25 cellular contexts compared by ENCODE assay signal in the genomic region with DNA sequence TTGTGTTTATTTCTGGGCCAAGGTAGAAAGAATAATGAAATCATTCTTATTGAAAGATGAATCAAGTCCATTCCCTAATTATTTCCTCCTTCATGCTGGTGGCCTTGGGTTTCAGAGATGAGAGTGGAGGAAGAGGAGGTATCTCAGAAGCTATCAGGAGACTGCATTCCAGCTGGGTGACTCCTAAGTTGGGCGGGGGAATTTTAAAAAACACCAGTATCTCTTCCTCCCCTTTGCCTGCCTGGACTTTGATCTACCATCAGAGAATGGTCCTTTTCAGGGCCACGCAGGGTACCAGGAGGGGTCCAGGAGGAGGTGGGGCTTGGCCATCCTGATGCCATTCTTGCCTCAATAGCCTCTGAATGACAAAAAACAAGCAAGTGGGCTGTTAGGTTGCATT.
DNase-seq lines count a peak whose midpoint lies in the region; ATAC-seq, FAIRE-seq and TF ChIP-seq lines count a peak whose summit lies in the region.
"Had no signal": no experiment of that assay in that cellular context is flagged by ENCODE, and none has a peak within 500 bp of the region (broad histone marks: within the 10 kb centered on the region; RNA-seq: fewer than 3 reads in every experiment).

No MANE protein-coding gene starts in this region.

- no peak overlapping the region for H2BK15ac ChIP-seq in mesendoderm (replicated peaks; ENCODE audit: low read depth)

- no peaks in the 10 kb centered on the region for H3K9me2 ChIP-seq in PC-3 (replicated peaks; ENCODE audit: low read length)

- peaks cover 5% of the 10 kb centered on the region; the same call in 1 of the 2 replicates for H3K27me3 ChIP-seq in PC-3 (ENCODE audit: low read length)
- H3K27me3 ChIP-seq in mesendoderm (ENCODE audit: insufficient read depth, low read length, poor library complexity): no peaks in the 10 kb centered on the region
- H3K27me3 ChIP-seq: BLaER1 treated with 17β-estradiol and CSF1 and Interleukin-3, amounts not matched to agents 10 nM and 100 nM had no signal

- DNase-seq in A172 (ENCODE audit: low spot score) (peak; percentile 88), EL (peak; percentile 9), PC-3 (peak; percentile 6), mesendoderm (peak; percentile 36), HK-2 (ENCODE audit: unreplicated experiment) (no peak), HTR-8/SVneo (ENCODE audit: insufficient read length, low spot score) (no peak)
- DNase-seq: AML-193; CD4-positive, alpha-beta T cell; DMS53; GF-D8; NCI-H1092; NCI-H1417 treated with DMSO at 0.1 percent for 48 hours; NCI-H187; NCI-H2171 treated with DMSO at 0.1 percent for 48 hours; NCI-H524 treated with DMSO at 0.1 percent for 48 hours; NCI-H774; PC-9; RPMI8226; SHP77; T-helper 17 cell had no signal

- no peaks in the 10 kb centered on the region for H3K79me2 ChIP-seq in PC-3 (ENCODE audit: low read length)
- no peaks in the 10 kb centered on the region for H3K79me2 ChIP-seq in mesendoderm (ENCODE audit: control insufficient read depth, insufficient read depth, low read length)

- CTCF ChIA-PET in PC-3 (lab: Charles Lee): no interaction called here

- H3K18ac ChIP-seq in mesendoderm (ENCODE audit: low read length): no peak overlapping the region

- no peaks in the 10 kb centered on the region for H3F3A ChIP-seq in PC-3 (ENCODE audit: low read length, unreplicated experiment)

- no TSS peak for BruUV-seq in PC-3 (replicated peaks; lab: Mats Ljungman, UMichigan)

- no peak overlapping the region for H2BK5ac ChIP-seq in mesendoderm (ENCODE audit: low read length)

- H3K9ac ChIP-seq in PC-3 (ENCODE audit: low read length) (no peak overlapping the region), mesendoderm (ENCODE audit: low read length) (no peak overlapping the region)
- H3K9ac ChIP-seq: BLaER1 treated with 17β-estradiol and CSF1 and Interleukin-3, amounts not matched to agents 10 nM and 100 nM; KMS-11 had no signal

- no peak overlapping the region for H3K23ac ChIP-seq in mesendoderm (ENCODE audit: low read length)

- no peak for ATAC-seq in PC-3
- ATAC-seq in HG02763 (IDR thresholded peaks at IDR 0.05; ENCODE audit: unreplicated experiment): no peak
- ATAC-seq: T-helper 17 cell had no signal

- H3K4me1 ChIP-seq in PC-3 (ENCODE audit: insufficient read depth, low read length): no peaks in the 10 kb centered on the region
- H3K4me1 ChIP-seq in mesendoderm (ENCODE audit: control insufficient read depth, low read depth, low read length): no peaks in the 10 kb centered on the region

- H3K4ac ChIP-seq in mesendoderm (ENCODE audit: low read depth, low read length): no peak overlapping the region

- no peaks in the 10 kb centered on the region for H3K79me1 ChIP-seq in mesendoderm (ENCODE audit: low read length)

- H4K8ac ChIP-seq in mesendoderm (ENCODE audit: low read depth, low read length): no peak overlapping the region

- no CpG with 5 or more reads among the region's 2 CpGs for WGBS in mesendoderm (ENCODE audit: extremely low coverage, insufficient coverage, low lambda C conversion rate)

- H3K4me3 ChIP-seq in PC-3 (ENCODE audit: low read length) (no peak overlapping the region), mesendoderm (ENCODE audit: low read length) (no peak overlapping the region)
- H3K4me3 ChIP-seq: A549; BLaER1 treated with 17β-estradiol and CSF1 and Interleukin-3, amounts not matched to agents 10 nM and 100 nM; PC-9 had no signal

- intact Hi-C loops in PC-3 (cut with micrococcal nuclease): no loop called here

- no peak overlapping the region for H3K56ac ChIP-seq in mesendoderm (ENCODE audit: low read length)

- H2AK5ac ChIP-seq in mesendoderm (ENCODE audit: low read length): no peak overlapping the region

- H2BK120ac ChIP-seq in mesendoderm (ENCODE audit: low read depth, low read length): no peak overlapping the region

- no peaks in the 10 kb centered on the region for H4K20me1 ChIP-seq in PC-3 (ENCODE audit: low read length)
- H4K20me1 ChIP-seq: BLaER1 treated with 17β-estradiol and CSF1 and Interleukin-3, amounts not matched to agents 10 nM and 100 nM had no signal

- no peak overlapping the region for H3K27ac ChIP-seq in PC-3 (ENCODE audit: low read length)
- no peak overlapping the region for H3K27ac ChIP-seq in mesendoderm (ENCODE audit: low read depth, low read length)
- H3K27ac ChIP-seq: BLaER1 treated with 17β-estradiol and CSF1 and Interleukin-3, amounts not matched to agents 10 nM and 100 nM; KMS-11; PC-9 had no signal

- no peaks in the 10 kb centered on the region for H3K9me3 ChIP-seq in PC-3 (ENCODE audit: low read length)
- H3K9me3 ChIP-seq: A549 had no signal

- no peak for FAIRE-seq in HTR-8/SVneo (lab: Jason Lieb, UNC)
- FAIRE-seq: A549, GM12891 had no signal

- no peak overlapping the region for H2AFZ ChIP-seq in PC-3 (ENCODE audit: low read length)
- H2AFZ ChIP-seq: PC-9 had no signal

- no peak for TF ChIP-seq CTCF in PC-3 (conservative IDR thresholded peaks at IDR 0.05; ENCODE audit: low read depth, low read length)

- POLR2A ChIA-PET in PC-3 (lab: Charles Lee; ENCODE audit: unreplicated experiment): no interaction called here

- H3K4me2 ChIP-seq in PC-3 (ENCODE audit: low read length) (no peak overlapping the region), mesendoderm (ENCODE audit: low read length) (no peak overlapping the region)
- H3K4me2 ChIP-seq: A549; BLaER1 treated with 17β-estradiol and CSF1 and Interleukin-3, amounts not matched to agents 10 nM and 100 nM; KMS-11; PC-9 had no signal

- H4K5ac ChIP-seq in mesendoderm (ENCODE audit: low read length): no peak overlapping the region

- H3K36me3 ChIP-seq in PC-3 (ENCODE audit: low read depth, low read length) (no peaks in the 10 kb centered on the region), mesendoderm (ENCODE audit: control insufficient read depth, insufficient read depth, low read length) (no peaks in the 10 kb centered on the region)
- H3K36me3 ChIP-seq: BLaER1 treated with 17β-estradiol and CSF1 and Interleukin-3, amounts not matched to agents 10 nM and 100 nM had no signal

Comparison
In these comparisons a context has a peak if more than half of its experiments do, and no peak if none do; other contexts are left out.
1. DNase-seq: peak in A172 (single experiment), EL (single experiment), PC-3 (single experiment) and mesendoderm (single experiment); none in HK-2 (single experiment) and HTR-8/SVneo (single experiment).